Comparison of ENCODE assay signal across 27 cellular contexts in genomic region chr3:136161516-136161915, GRCh38. TPM values are rescaled to one million over a fixed set of nuclear protein-coding genes. Genes with fewer than 3 reads are reported as not detected.
DNase-seq lines count a peak whose midpoint lies in the region; ATAC-seq and TF ChIP-seq lines count a peak whose summit lies in the region.
"Had no signal": no experiment of that assay in that cellular context is flagged by ENCODE, and none has a peak within 500 bp of the region (broad histone marks: within the 10 kb centered on the region; RNA-seq: fewer than 3 reads in every experiment).

No MANE protein-coding gene starts in this region.

- no peak for TF ChIP-seq CTCF in DND-41 (IDR thresholded peaks at IDR 0.05; ENCODE audit: borderline replicate concordance, extremely low read depth, low read length, poor library complexity, severe bottlenecking)

- no peaks in the 10 kb centered on the region for H3K9me3 Mint-ChIP-seq in activated naive CD4-positive, alpha-beta T cell treated with anti-CD3 and anti-CD28 coated beads, Interleukin-2, amount 50 U/mL, for 24 hours
- no peaks in the 10 kb centered on the region for H3K9me3 Mint-ChIP-seq in central memory CD8-positive, alpha-beta T cell

- H2BK5ac ChIP-seq in trophoblast cell (ENCODE audit: low read depth, low read length, poor library complexity) = no peak overlapping the region

- no peaks in the 10 kb centered on the region for H3K79me1 ChIP-seq in trophoblast cell (ENCODE audit: low read length)

- peaks cover 98% of the 10 kb centered on the region for H3K79me2 ChIP-seq in DND-41 (ENCODE audit: insufficient read depth, low read length)
- peaks cover 12% of the 10 kb centered on the region for H3K79me2 ChIP-seq in trophoblast cell (ENCODE audit: control insufficient read depth, insufficient read depth, low read length, poor library complexity)

- no peak overlapping the region for H4K91ac ChIP-seq in trophoblast cell (ENCODE audit: low read depth, low read length)

- H3K27ac Mint-ChIP-seq in activated naive CD4-positive, alpha-beta T cell treated with anti-CD3 and anti-CD28 coated beads, Interleukin-2, amount 50 U/mL, for 24 hours = peak overlapping the region; percentile 83
- peak overlapping the region; percentile 25 for H3K27ac Mint-ChIP-seq in central memory CD8-positive, alpha-beta T cell (ENCODE audit: low read depth)
- H3K27ac Mint-ChIP-seq: CD8-positive, alpha-beta T cell had no signal

- no peak overlapping the region for H3K14ac ChIP-seq in trophoblast cell (ENCODE audit: low read length)

- peak overlapping the region; percentile 3 for H3K4me3 Mint-ChIP-seq in activated naive CD4-positive, alpha-beta T cell treated with anti-CD3 and anti-CD28 coated beads, Interleukin-2, amount 50 U/mL, for 24 hours
- H3K4me3 Mint-ChIP-seq in central memory CD8-positive, alpha-beta T cell = no peak overlapping the region
- H3K4me3 Mint-ChIP-seq: CD8-positive, alpha-beta T cell had no signal

- no peak for DNase-seq in activated naive CD4-positive, alpha-beta T cell treated with Interleukin-2 at 50 U/mL for 16 hours
- DNase-seq in DND-41 (no peak), trophoblast cell (no peak)
- no peak for DNase-seq in central memory CD8-positive, alpha-beta T cell (ENCODE audit: low spot score in 2 of 2)
- no peak for DNase-seq in activated CD4-positive, alpha-beta T cell treated with anti-CD3 and anti-CD28 coated beads for 4 hours
- DNase-seq: Calu3; CD8-positive, alpha-beta T cell; DMS153; GM23248; MV-4-11; NCI-H1694; NCI-H2081; NCI-H2171; NCI-H345; NCI-H524; NCI-H774; NK-92 treated with Interleukin-12 subunit alpha and Interleukin-12 subunit beta, amount 100 ng/mL, for 24 hours; SHP77 treated with DMSO at 0.1 percent for 48 hours; SK-N-SH had no signal

- H3K4me2 ChIP-seq in DND-41 (ENCODE audit: insufficient read depth, low read length) (no peak overlapping the region), trophoblast cell (ENCODE audit: low read length) (no peak overlapping the region)
- H3K4me2 ChIP-seq: BLaER1, KMS-11, SK-N-SH had no signal

- H3K9ac ChIP-seq in DND-41 (ENCODE audit: low read depth, low read length) (no peak overlapping the region), trophoblast cell (ENCODE audit: low read length) (no peak overlapping the region)
- H3K9ac ChIP-seq: BLaER1, GM23248, KMS-11, SK-N-SH had no signal

- H3K4me1 ChIP-seq in DND-41 (ENCODE audit: insufficient read depth, low read length) (peaks cover 28% of the 10 kb centered on the region), trophoblast cell (ENCODE audit: control insufficient read depth in 1 of 2, insufficient read depth in 2 of 2, low read length in 2 of 2) (no peaks in the 10 kb centered on the region)

- H4K8ac ChIP-seq in trophoblast cell (ENCODE audit: low read depth, low read length) = no peak overlapping the region

- H3K36me3 Mint-ChIP-seq in activated naive CD4-positive, alpha-beta T cell treated with anti-CD3 and anti-CD28 coated beads, Interleukin-2, amount 50 U/mL, for 24 hours = peaks cover 11% of the 10 kb centered on the region
- H3K36me3 Mint-ChIP-seq in central memory CD8-positive, alpha-beta T cell (ENCODE audit: insufficient read depth) = peaks cover 13% of the 10 kb centered on the region

- no peaks in the 10 kb centered on the region for H3K27me3 ChIP-seq in DND-41 (ENCODE audit: insufficient read depth, low read length, poor library complexity)
- H3K27me3 ChIP-seq in trophoblast cell (ENCODE audit: insufficient read depth, low read length) = no peaks in the 10 kb centered on the region
- H3K27me3 ChIP-seq: BLaER1 had no signal

- H3K4me1 Mint-ChIP-seq in activated naive CD4-positive, alpha-beta T cell treated with anti-CD3 and anti-CD28 coated beads, Interleukin-2, amount 50 U/mL, for 24 hours = peaks cover 75% of the 10 kb centered on the region
- H3K4me1 Mint-ChIP-seq in central memory CD8-positive, alpha-beta T cell = peaks cover 75% of the 10 kb centered on the region

- H3K36me3 ChIP-seq in DND-41 (ENCODE audit: insufficient read depth, low read length) (peaks cover 8% of the 10 kb centered on the region; the same call in 1 of the 2 replicates), trophoblast cell (ENCODE audit: control insufficient read depth in 1 of 2, insufficient read depth in 2 of 2, low read length in 2 of 2) (no peaks in the 10 kb centered on the region)
- H3K36me3 ChIP-seq: HAP-1 had no signal

- H2BK120ac ChIP-seq in trophoblast cell (ENCODE audit: insufficient read depth, low read length, poor library complexity) = no peak overlapping the region

- H3K27me3 Mint-ChIP-seq in activated naive CD4-positive, alpha-beta T cell treated with anti-CD3 and anti-CD28 coated beads, Interleukin-2, amount 50 U/mL, for 24 hours = no peaks in the 10 kb centered on the region
- no peaks in the 10 kb centered on the region for H3K27me3 Mint-ChIP-seq in central memory CD8-positive, alpha-beta T cell

- no peak overlapping the region for H2BK12ac ChIP-seq in trophoblast cell (ENCODE audit: low read length)

- peaks cover 93% of the 10 kb centered on the region for H4K20me1 ChIP-seq in DND-41 (ENCODE audit: insufficient read depth, low read length)

- no peak overlapping the region for H3K23ac ChIP-seq in trophoblast cell (ENCODE audit: low read length)

- H3K4me3 ChIP-seq in DND-41 (ENCODE audit: low read depth in 1 of 2, low read length in 2 of 2) (no peak overlapping the region), trophoblast cell (ENCODE audit: low read depth, low read length) (no peak overlapping the region)
- H3K4me3 ChIP-seq: BLaER1, GM23248, HAP-1 had no signal

- no peak overlapping the region for H4K12ac ChIP-seq in trophoblast cell (ENCODE audit: low read depth, low read length)

- no peak overlapping the region for H3K18ac ChIP-seq in trophoblast cell (ENCODE audit: low read length)

- no peak overlapping the region for H2AFZ ChIP-seq in DND-41 (ENCODE audit: low read depth, low read length)
- H2AFZ ChIP-seq in trophoblast cell (ENCODE audit: insufficient read depth, low read length, poor library complexity) = no peak overlapping the region
- H2AFZ ChIP-seq: GM23248 had no signal

- H3K27ac ChIP-seq in DND-41 (ENCODE audit: low read length) = peak overlapping the region; percentile 7; the same call in 1 of the 2 replicates
- H3K27ac ChIP-seq in trophoblast cell (ENCODE audit: low read depth, low read length) = no peak overlapping the region
- H3K27ac ChIP-seq: BLaER1, GM23248, HL-60, KMS-11, RWPE1 had no signal

- peak overlapping the region; percentile 59 for H3K4ac ChIP-seq in trophoblast cell (ENCODE audit: low read depth, low read length)

- ATAC-seq in DND-41 (ENCODE audit: insufficient read depth, low read depth) (no peak), HG02588 (IDR thresholded peaks at IDR 0.05; ENCODE audit: unreplicated experiment) (no peak), SK-N-SH treated with all-trans-retinoic acid at 6 μM for 48 hours (no peak)
- no peak for ATAC-seq in central memory CD8-positive, alpha-beta T cell (replicated peaks; ENCODE audit: extremely low read depth, poor library complexity, severe bottlenecking)
- ATAC-seq: CD8-positive, alpha-beta T cell had no signal

- no peak overlapping the region for H2AK5ac ChIP-seq in trophoblast cell (ENCODE audit: low read length)

- H3K9me3 ChIP-seq in DND-41 (ENCODE audit: insufficient read depth, low read length, severe bottlenecking) (no peaks in the 10 kb centered on the region), trophoblast cell (ENCODE audit: insufficient read depth, low read depth, low read length) (no peaks in the 10 kb centered on the region)
- H3K9me3 ChIP-seq: HAP-1, SK-N-SH had no signal

TF ChIP-seq in SK-N-SH treated with all-trans-retinoic acid at 6 μM for 48 hours, 23 proteins besides CTCF, POLR2A, EP300 and RAD21:
- TF ChIP-seq ZC3H10 (CRISPR knock-in tag; IDR thresholded peaks at IDR 0.05) = no peak

RNA-seq across cellular contexts. Expression of gene MSL2, which starts 34.6 kb away (rescaled TPM):
- polyA plus RNA-seq in trophoblast cell (2013) = 15.5 and 16.4 TPM in 2 replicates
